In genomic region chr2:73928995-73929394, GRCh38 we compare ENCODE assay signal across 14 cellular contexts. TPM values are rescaled to one million over a fixed set of nuclear protein-coding genes. Genes with fewer than 3 reads are reported as not detected.
A peak's percentile ranks its signal among the peaks of the same experiment; 100 is the strongest.
DNase-seq lines count a peak whose midpoint lies in the region; ATAC-seq and TF ChIP-seq lines count a peak whose summit lies in the region.
"Had no signal": no experiment of that assay in that cellular context is flagged by ENCODE, and none has a peak within 500 bp of the region (broad histone marks: within the 10 kb centered on the region; RNA-seq: fewer than 3 reads in every experiment).

No MANE protein-coding gene starts in this region.

- H3K36me3 Mint-ChIP-seq in activated T-cell treated with anti-CD3 and anti-CD28 coated beads, Interleukin-2, amount 50 U/mL, for 24 hours (ENCODE audit: low read depth): peaks cover 45% of the 10 kb centered on the region
- peaks cover 5% of the 10 kb centered on the region for H3K36me3 Mint-ChIP-seq in progenitor cell of endocrine pancreas (ENCODE audit: insufficient read depth)

- peak overlapping the region; percentile 95 for H3K4me3 Mint-ChIP-seq in activated T-cell treated with anti-CD3 and anti-CD28 coated beads, Interleukin-2, amount 50 U/mL, for 24 hours
- H3K4me3 Mint-ChIP-seq in progenitor cell of endocrine pancreas (ENCODE audit: low read depth): peak overlapping the region; percentile 40

- H3K9ac ChIP-seq in PC-3 (ENCODE audit: low read length) (no peak overlapping the region), colonic mucosa (ENCODE audit: low read depth in 2 of 2, low read length in 2 of 2) (peak overlapping the region in 1 of 2 donors; percentile 51)

- DNase-seq in activated T-cell treated with anti-CD3 and anti-CD28 coated beads, Interleukin-2, amount 50 U/mL, for 24 hours: no peak
- DNase-seq in activated T-cell treated with anti-CD3 and anti-CD28 coated beads for 4 hours (no peak), PC-3 (no peak), colonic mucosa (peak; percentile 58), progenitor cell of endocrine pancreas (ENCODE audit: low spot score, unreplicated experiment) (no peak), kidney tubule cell (ENCODE audit: low spot score) (no peak), left cardiac atrium (no peak)
- DNase-seq: activated CD4-positive, alpha-beta T cell treated with anti-CD3 and anti-CD28 coated beads, Interleukin-2, amount 50 U/mL, for 48 hours; anterior cingulate cortex; hypothalamus; mesendoderm; NCI-H1092 treated with DMSO at 0.1 percent for 48 hours; NCI-H526 treated with DMSO at 0.1 percent for 48 hours had no signal

- H3K27me3 Mint-ChIP-seq in activated T-cell treated with anti-CD3 and anti-CD28 coated beads, Interleukin-2, amount 50 U/mL, for 24 hours: no peaks in the 10 kb centered on the region
- H3K27me3 Mint-ChIP-seq in progenitor cell of endocrine pancreas: peaks cover 3% of the 10 kb centered on the region

- H3K9me3 ChIP-seq in PC-3 (ENCODE audit: low read length) (no peaks in the 10 kb centered on the region), colonic mucosa (no peaks in the 10 kb centered on the region)

- H3K4me3 ChIP-seq in PC-3 (ENCODE audit: low read length): no peak overlapping the region
- H3K4me3 ChIP-seq in colonic mucosa: no peak overlapping the region

- no peaks in the 10 kb centered on the region for H3K9me3 Mint-ChIP-seq in activated T-cell treated with anti-CD3 and anti-CD28 coated beads, Interleukin-2, amount 50 U/mL, for 24 hours
- no peaks in the 10 kb centered on the region for H3K9me3 Mint-ChIP-seq in progenitor cell of endocrine pancreas (ENCODE audit: low read depth)

- H3K4me2 ChIP-seq in PC-3 (ENCODE audit: low read length): peak overlapping the region; percentile 52

- H3K27me3 ChIP-seq in PC-3 (ENCODE audit: low read length) (no peaks in the 10 kb centered on the region), colonic mucosa (no peaks in the 10 kb centered on the region)

- H3K36me3 ChIP-seq in PC-3 (ENCODE audit: low read depth, low read length) (0 out of 2 replicates have a peak, but pooled peaks cover under 1% of the 10 kb centered on the region), colonic mucosa (no peaks in the 10 kb centered on the region)

- no peaks in the 10 kb centered on the region for H4K20me1 ChIP-seq in PC-3 (ENCODE audit: low read length)

- no TSS peak for BruUV-seq in PC-3 (replicated peaks; lab: Mats Ljungman, UMichigan)

- TF ChIP-seq CTCF in PC-3 (conservative IDR thresholded peaks at IDR 0.05; ENCODE audit: low read depth, low read length) (no peak), colonic mucosa (IDR thresholded peaks at IDR 0.05) (no peak), progenitor cell of endocrine pancreas (IDR thresholded peaks at IDR 0.05; ENCODE audit: unreplicated experiment) (no peak)

- CTCF ChIA-PET in PC-3 (lab: Charles Lee): no interaction called here

- H3K27ac ChIP-seq in PC-3 (ENCODE audit: low read length) (no peak overlapping the region), colonic mucosa (peak overlapping the region; percentile 96)

- H3K79me2 ChIP-seq in PC-3 (ENCODE audit: low read length): peaks cover 70% of the 10 kb centered on the region

- intact Hi-C loops in PC-3 (cut with micrococcal nuclease) (no loop called here), colonic mucosa (cut with DNase I) (loop anchor here (5.0 to 10.0 kb wide), 2 partner anchors 53 to 104 kb away; partner anchors contain the start of genes STAMBP and TET3), left cardiac atrium (cut with DNase I) (loop anchor here in 1 of 2 donors (5.0 kb wide), 1 partner anchor 218 kb away; the partner anchor contains the start of gene BOLA3)

- H3K27ac Mint-ChIP-seq in activated T-cell treated with anti-CD3 and anti-CD28 coated beads, Interleukin-2, amount 50 U/mL, for 24 hours: peak overlapping the region; percentile 78
- peak overlapping the region; percentile 21 for H3K27ac Mint-ChIP-seq in progenitor cell of endocrine pancreas

- peaks cover 69% of the 10 kb centered on the region for H3K4me1 Mint-ChIP-seq in activated T-cell treated with anti-CD3 and anti-CD28 coated beads, Interleukin-2, amount 50 U/mL, for 24 hours (ENCODE audit: low read depth)
- peaks cover 31% of the 10 kb centered on the region for H3K4me1 Mint-ChIP-seq in progenitor cell of endocrine pancreas (ENCODE audit: low read depth)

- no peak overlapping the region for H2AFZ ChIP-seq in PC-3 (ENCODE audit: low read length)

- POLR2A ChIA-PET in PC-3 (lab: Charles Lee; ENCODE audit: unreplicated experiment): no interaction called here

- H3K9me2 ChIP-seq in PC-3 (replicated peaks; ENCODE audit: low read length): no peaks in the 10 kb centered on the region

- H3K4me1 ChIP-seq in PC-3 (ENCODE audit: insufficient read depth, low read length) (peaks cover 39% of the 10 kb centered on the region), colonic mucosa (peaks cover 12% of the 10 kb centered on the region)

- no peak for ATAC-seq in PC-3
- no peak for ATAC-seq in GM21717 (IDR thresholded peaks at IDR 0.05; ENCODE audit: unreplicated experiment)
- ATAC-seq in left cardiac atrium: no peak

- H3F3A ChIP-seq in PC-3 (ENCODE audit: low read length, unreplicated experiment): no peaks in the 10 kb centered on the region

RNA-seq across cellular contexts. Expression of gene DGUOK, which starts 2.3 kb away (rescaled TPM):
- total RNA-seq in PC-3 (2014; rRNA removed): 42.2 and 61.3 TPM in 2 replicates
- total RNA-seq in colonic mucosa: 10 to 100 TPM; 55.0 to 56.3 TPM
- 63.8 and 66.9 TPM in 2 replicates for total RNA-seq in progenitor cell of endocrine pancreas
- 10 to 100 TPM; 25.2 to 33.7 TPM for total RNA-seq in left cardiac atrium

RNA-seq across cellular contexts. Expression of gene ACTG2, which starts 36.2 kb away (rescaled TPM):
- total RNA-seq in PC-3 (2014; rRNA removed) (1.6 and 3.8 TPM in 2 replicates), colonic mucosa (1,000 to 10,000 TPM in 1 of 2 donors, 10 to 100 TPM in 1; 25.4 to 1,198 TPM), progenitor cell of endocrine pancreas (0.19 and 0.31 TPM in 2 replicates), left cardiac atrium (10 to 100 TPM; 12.1 to 13.5 TPM)

RNA-seq across cellular contexts. Expression of gene TET3, which starts 55.7 kb away (rescaled TPM):
- total RNA-seq in PC-3 (2014; rRNA removed) (6.1 and 10.1 TPM in 2 replicates), colonic mucosa (10 to 100 TPM; 17.8 to 22.9 TPM), progenitor cell of endocrine pancreas (38.2 and 40.7 TPM in 2 replicates), left cardiac atrium (1 to 10 TPM; 3.0 to 4.3 TPM)
